Comparison of ENCODE assay signal across 8 cellular contexts in the genomic region with DNA sequence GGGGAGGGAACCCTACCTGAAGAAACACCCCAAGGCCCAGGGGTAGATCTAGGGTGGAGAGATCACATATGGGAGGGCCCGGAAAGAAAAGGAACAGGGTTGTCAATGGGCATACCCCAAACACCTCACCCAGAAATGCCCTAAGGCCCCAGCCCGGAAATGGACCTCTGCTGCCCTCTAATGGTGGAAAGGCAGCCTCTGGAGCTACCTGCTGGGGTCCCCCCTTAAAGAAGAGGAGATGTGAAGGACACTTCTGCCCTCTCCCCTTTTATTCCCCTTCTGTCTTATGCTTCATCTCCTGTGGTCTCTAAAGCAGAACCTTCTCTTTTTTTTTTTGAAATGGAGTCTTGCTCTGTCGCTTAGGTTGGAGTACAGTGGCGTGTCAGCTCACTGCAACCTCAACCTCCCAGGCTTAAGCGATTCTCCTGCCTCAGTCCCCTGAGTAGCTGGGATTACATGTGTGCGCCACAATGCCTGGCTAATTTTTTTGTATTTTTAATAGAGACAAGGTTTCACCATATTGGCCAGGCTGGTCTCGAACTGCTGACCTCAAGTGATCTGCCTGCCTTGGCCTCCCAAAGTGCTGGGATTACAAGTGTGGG. TPM values are rescaled to one million over a fixed set of nuclear protein-coding genes. Genes with fewer than 3 reads are reported as not detected.
DNase-seq lines count a peak whose midpoint lies in the region; ATAC-seq and TF ChIP-seq lines count a peak whose summit lies in the region.

No MANE protein-coding gene starts in this region.

- peak; percentile 74 to 90 (median 79) for DNase-seq in CD8-positive, alpha-beta memory T cell
- DNase-seq in HL-60 (ENCODE audit: low read depth in 1 of 2, low spot score in 1 of 2) (peak in 1 of 2 experiments; percentile 78), Peyer's patch (peak; percentile 79 to 95 (median 87)), foreskin keratinocyte (peak in 1 of 2 donors; percentile 39), ovary (peak; percentile 79 to 87 (median 86)), type B pancreatic cell (ENCODE audit: extremely low spot score, unreplicated experiment) (peak; percentile 79)
- DNase-seq in activated T-helper 2 cell treated with anti-CD3 and anti-CD28 coated beads, Interferon-gamma antibody, Interleukin-2, Interleukin-4, amounts not matched to agents 10 μg/mL and 5 μg/mL and 100 μg/mL, durations not matched to agents 14 hours and 24 hours and 36 hours (ENCODE audit: low spot score): peak; percentile 74

- H3K27ac ChIP-seq in CD8-positive, alpha-beta memory T cell (ENCODE audit: low read depth, low read length): no peak overlapping the region
- H3K27ac ChIP-seq in HL-60 (replicated peaks): no peak overlapping the region
- H3K27ac ChIP-seq in Peyer's patch: peak overlapping the region in 1 of 4 donors; percentile 100
- no peak overlapping the region for H3K27ac ChIP-seq in foreskin keratinocyte
- no peak overlapping the region for H3K27ac ChIP-seq in ovary

- no peak for TF ChIP-seq POLR2A in Peyer's patch (IDR thresholded peaks at IDR 0.05)
- no peak for TF ChIP-seq POLR2A in ovary (IDR thresholded peaks at IDR 0.05)

- WGBS in ovary, 3 donors: 62 to 65% (median 63%) methylated on average over 7 of the region's 7 CpGs

- intact Hi-C loops in activated T-helper 2 cell treated with anti-CD3 and anti-CD28 coated beads, Interferon-gamma antibody, Interleukin-2, Interleukin-4, amounts not matched to agents 10 μg/mL and 5 μg/mL and 100 μg/mL, durations not matched to agents 14 hours and 24 hours and 36 hours (cut with micrococcal nuclease): loop anchor here (2.0 to 5.0 kb wide), 3 partner anchors 48 to 169 kb away; a partner anchor contains a TSS
- intact Hi-C loops in ovary (cut with DNase I): loop anchor here in 3 of 4 donors (2.0 to 10.0 kb wide), 4 partner anchors 150 to 242 kb away; a partner anchor contains a TSS

- TF ChIP-seq CTCF in HL-60 (IDR thresholded peaks at IDR 0.05; ENCODE audit: insufficient read depth, low read length) (peak; percentile 77), Peyer's patch (IDR thresholded peaks at IDR 0.05) (peak; percentile 75 to 97 (median 87)), foreskin keratinocyte (conservative IDR thresholded peaks at IDR 0.05) (peak; percentile 94), ovary (IDR thresholded peaks at IDR 0.05) (peak; percentile 77 to 89 (median 88)), type B pancreatic cell (conservative IDR thresholded peaks at IDR 0.05) (peak; percentile 94)

- no peaks in the 10 kb centered on the region for H3K9me3 Mint-ChIP-seq in CD8-positive, alpha-beta memory T cell
- no peaks in the 10 kb centered on the region for H3K9me3 Mint-ChIP-seq in activated T-helper 2 cell treated with anti-CD3 and anti-CD28 coated beads, Interferon-gamma antibody, Interleukin-2, Interleukin-4, amounts not matched to agents 10 μg/mL and 5 μg/mL and 100 μg/mL, durations not matched to agents 14 hours and 24 hours and 36 hours
- H3K9me3 Mint-ChIP-seq in type B pancreatic cell: no peaks in the 10 kb centered on the region

- no peaks in the 10 kb centered on the region for H3K36me3 ChIP-seq in CD8-positive, alpha-beta memory T cell (ENCODE audit: insufficient read depth, low read length)
- no peaks in the 10 kb centered on the region for H3K36me3 ChIP-seq in Peyer's patch
- no peaks in the 10 kb centered on the region for H3K36me3 ChIP-seq in ovary

- H3K36me3 Mint-ChIP-seq in CD8-positive, alpha-beta memory T cell: peaks cover 0 to 1% (median 0%) of the 10 kb centered on the region in 3 donors
- H3K36me3 Mint-ChIP-seq in activated T-helper 2 cell treated with anti-CD3 and anti-CD28 coated beads, Interferon-gamma antibody, Interleukin-2, Interleukin-4, amounts not matched to agents 10 μg/mL and 5 μg/mL and 100 μg/mL, durations not matched to agents 14 hours and 24 hours and 36 hours (ENCODE audit: low read depth): no peaks in the 10 kb centered on the region
- H3K36me3 Mint-ChIP-seq in type B pancreatic cell: no peaks in the 10 kb centered on the region

- no peak overlapping the region for H3K4me3 ChIP-seq in CD8-positive, alpha-beta memory T cell (ENCODE audit: low read length)
- H3K4me3 ChIP-seq in HL-60 (replicated peaks; ENCODE audit: insufficient read depth, low read length) (no peak overlapping the region), Peyer's patch (no peak overlapping the region), ovary (no peak overlapping the region)

- CTCF ChIA-PET in CD8-positive, alpha-beta memory T cell (lab: Charles Lee): interaction anchor here (0.7 to 8.6 kb wide), 44 partner anchors 10 to 441 kb away, joined by 3 to 113 read pairs (median 6); a partner anchor contains a TSS

- peaks cover 38 to 57% (median 44%) of the 10 kb centered on the region in 3 donors for H3K4me1 Mint-ChIP-seq in CD8-positive, alpha-beta memory T cell
- peaks cover 31% of the 10 kb centered on the region for H3K4me1 Mint-ChIP-seq in activated T-helper 2 cell treated with anti-CD3 and anti-CD28 coated beads, Interferon-gamma antibody, Interleukin-2, Interleukin-4, amounts not matched to agents 10 μg/mL and 5 μg/mL and 100 μg/mL, durations not matched to agents 14 hours and 24 hours and 36 hours (ENCODE audit: low read depth)
- H3K4me1 Mint-ChIP-seq in type B pancreatic cell (ENCODE audit: unreplicated experiment): peaks cover 24% of the 10 kb centered on the region

- H3K27me3 ChIP-seq in CD8-positive, alpha-beta memory T cell (ENCODE audit: insufficient read depth, low read length, poor library complexity, severe bottlenecking): no peaks in the 10 kb centered on the region
- no peaks in the 10 kb centered on the region for H3K27me3 ChIP-seq in HL-60 (ENCODE audit: insufficient read depth, poor library complexity, severe bottlenecking)
- no peaks in the 10 kb centered on the region for H3K27me3 ChIP-seq in Peyer's patch
- no peaks in the 10 kb centered on the region for H3K27me3 ChIP-seq in foreskin keratinocyte
- no peaks in the 10 kb centered on the region for H3K27me3 ChIP-seq in ovary

- no peaks in the 10 kb centered on the region for H3K27me3 Mint-ChIP-seq in CD8-positive, alpha-beta memory T cell
- H3K27me3 Mint-ChIP-seq in activated T-helper 2 cell treated with anti-CD3 and anti-CD28 coated beads, Interferon-gamma antibody, Interleukin-2, Interleukin-4, amounts not matched to agents 10 μg/mL and 5 μg/mL and 100 μg/mL, durations not matched to agents 14 hours and 24 hours and 36 hours (ENCODE audit: low read depth): no peaks in the 10 kb centered on the region
- H3K27me3 Mint-ChIP-seq in type B pancreatic cell: no peaks in the 10 kb centered on the region

- POLR2A ChIA-PET in CD8-positive, alpha-beta memory T cell (lab: Charles Lee): interaction anchor here (0.6 to 1.5 kb wide), 8 partner anchors 98 to 444 kb away, joined by 3 to 6 read pairs (median 3); no protein-coding TSS in a partner anchor

- H3K9me3 ChIP-seq in CD8-positive, alpha-beta memory T cell (ENCODE audit: low read length): no peaks in the 10 kb centered on the region
- H3K9me3 ChIP-seq in Peyer's patch (no peaks in the 10 kb centered on the region), ovary (no peaks in the 10 kb centered on the region)

- peaks cover 51% of the 10 kb centered on the region for H3K4me1 ChIP-seq in CD8-positive, alpha-beta memory T cell (ENCODE audit: insufficient read depth, low read length)
- H3K4me1 ChIP-seq in Peyer's patch (peaks cover 11 to 31% (median 21%) of the 10 kb centered on the region in 4 donors), foreskin keratinocyte (peaks cover 10% of the 10 kb centered on the region), ovary (ENCODE audit: insufficient read depth) (peaks cover 4% of the 10 kb centered on the region)

- H3K4me3 Mint-ChIP-seq in CD8-positive, alpha-beta memory T cell: peak overlapping the region in 5 of 7 donors; percentile 27 to 63 (median 49)
- H3K4me3 Mint-ChIP-seq in activated T-helper 2 cell treated with anti-CD3 and anti-CD28 coated beads, Interferon-gamma antibody, Interleukin-2, Interleukin-4, amounts not matched to agents 10 μg/mL and 5 μg/mL and 100 μg/mL, durations not matched to agents 14 hours and 24 hours and 36 hours (ENCODE audit: low read depth): no peak overlapping the region
- no peak overlapping the region for H3K4me3 Mint-ChIP-seq in type B pancreatic cell

- peak overlapping the region in 7 of 8 donors; percentile 40 to 89 (median 73) for H3K27ac Mint-ChIP-seq in CD8-positive, alpha-beta memory T cell
- H3K27ac Mint-ChIP-seq in activated T-helper 2 cell treated with anti-CD3 and anti-CD28 coated beads, Interferon-gamma antibody, Interleukin-2, Interleukin-4, amounts not matched to agents 10 μg/mL and 5 μg/mL and 100 μg/mL, durations not matched to agents 14 hours and 24 hours and 36 hours: no peak overlapping the region
- no peak overlapping the region for H3K27ac Mint-ChIP-seq in type B pancreatic cell

- TF ChIP-seq EP300 in ovary (IDR thresholded peaks at IDR 0.05): no peak

- ATAC-seq in foreskin keratinocyte (peak; percentile 23), HG03565 (IDR thresholded peaks at IDR 0.05; ENCODE audit: unreplicated experiment) (no peak)

RNA-seq across cellular contexts. Expression of a gene that starts 0.4 kb away (rescaled TPM):
- total RNA-seq in CD8-positive, alpha-beta memory T cell: under 1 TPM; 0.37 to 0.38 TPM
- polyA plus RNA-seq in CD8-positive, alpha-beta memory T cell: 0.26 TPM
- total RNA-seq in Peyer's patch: 1 to 10 TPM in 2 of 4 donors, not detected in 2; 1.3 to 2.7 TPM
- total RNA-seq in activated T-helper 2 cell treated with anti-CD3 and anti-CD28 coated beads, Interferon-gamma antibody, Interleukin-2, Interleukin-4, amounts not matched to agents 10 μg/mL and 5 μg/mL and 100 μg/mL, durations not matched to agents 14 hours and 24 hours and 36 hours: 0.89 and 0.97 TPM in 2 replicates
- total RNA-seq in foreskin keratinocyte: 0.14 and 0.27 TPM in 2 replicates
- 0.15 and 0.23 TPM in 2 replicates for polyA plus RNA-seq in foreskin keratinocyte
- total RNA-seq in ovary: 1 to 10 TPM in 4 of 7 donors, under 1 TPM in 3; 0.34 to 1.9 (median 1.0) TPM
- 1 to 10 TPM in 1 of 2 donors, under 1 TPM in 1; 0.97 to 1.3 TPM for polyA plus RNA-seq in ovary
- total RNA-seq in type B pancreatic cell (ENCODE audit: low replicate concordance): 0.26 and 1.8 TPM in 2 replicates

RNA-seq across cellular contexts. Expression of a gene that starts 40.0 kb away (rescaled TPM):
- not detected for total RNA-seq in CD8-positive, alpha-beta memory T cell
- polyA plus RNA-seq in CD8-positive, alpha-beta memory T cell: not detected
- total RNA-seq in Peyer's patch (not detected), foreskin keratinocyte (not detected in 2 replicates), ovary (not detected), type B pancreatic cell (ENCODE audit: low replicate concordance) (not detected in 2 replicates)
- not detected in 2 replicates for total RNA-seq in activated T-helper 2 cell treated with anti-CD3 and anti-CD28 coated beads, Interferon-gamma antibody, Interleukin-2, Interleukin-4, amounts not matched to agents 10 μg/mL and 5 μg/mL and 100 μg/mL, durations not matched to agents 14 hours and 24 hours and 36 hours
- polyA plus RNA-seq in foreskin keratinocyte (not detected in 2 replicates), ovary (not detected)

RNA-seq across cellular contexts. Expression of a gene that starts 44.4 kb away (rescaled TPM):
- total RNA-seq in CD8-positive, alpha-beta memory T cell: not detected
- polyA plus RNA-seq in CD8-positive, alpha-beta memory T cell: not detected
- total RNA-seq in Peyer's patch (not detected), foreskin keratinocyte (not detected in 2 replicates), ovary (not detected), type B pancreatic cell (ENCODE audit: low replicate concordance) (not detected in 2 replicates)
- not detected in 2 replicates for total RNA-seq in activated T-helper 2 cell treated with anti-CD3 and anti-CD28 coated beads, Interferon-gamma antibody, Interleukin-2, Interleukin-4, amounts not matched to agents 10 μg/mL and 5 μg/mL and 100 μg/mL, durations not matched to agents 14 hours and 24 hours and 36 hours
- polyA plus RNA-seq in foreskin keratinocyte (not detected in 2 replicates), ovary (not detected)

RNA-seq across cellular contexts. Expression of a gene that starts 47.7 kb away (rescaled TPM):
- total RNA-seq in CD8-positive, alpha-beta memory T cell: 10 to 100 TPM; 55.7 to 58.8 TPM
- polyA plus RNA-seq in CD8-positive, alpha-beta memory T cell: 192 TPM
- total RNA-seq in Peyer's patch (100 to 1,000 TPM; 247 to 296 (median 275) TPM), foreskin keratinocyte (42.2 and 59.4 TPM in 2 replicates), ovary (100 to 1,000 TPM in 5 of 7 donors, 10 to 100 TPM in 2; 36.2 to 231 (median 142) TPM), type B pancreatic cell (ENCODE audit: low replicate concordance) (2.0 and 12.5 TPM in 2 replicates)
- 88.1 and 90.9 TPM in 2 replicates for total RNA-seq in activated T-helper 2 cell treated with anti-CD3 and anti-CD28 coated beads, Interferon-gamma antibody, Interleukin-2, Interleukin-4, amounts not matched to agents 10 μg/mL and 5 μg/mL and 100 μg/mL, durations not matched to agents 14 hours and 24 hours and 36 hours
- polyA plus RNA-seq in foreskin keratinocyte (28.1 and 41.8 TPM in 2 replicates), ovary (100 to 1,000 TPM in 1 of 2 donors, 10 to 100 TPM in 1; 69.2 to 166 TPM)

Comparison
In these comparisons a context has a peak if more than half of its experiments do, and no peak if none do; other contexts are left out.
1. H3K27ac Mint-ChIP-seq: peak in CD8-positive, alpha-beta memory T cell (7 of 8); none in activated T-helper 2 cell treated with anti-CD3 and anti-CD28 coated beads, Interferon-gamma antibody, Interleukin-2, Interleukin-4, amounts not matched to agents 10 μg/mL and 5 μg/mL and 100 μg/mL, durations not matched to agents 14 hours and 24 hours and 36 hours (single experiment) and type B pancreatic cell (single experiment).
2. H3K4me3 Mint-ChIP-seq: peak in CD8-positive, alpha-beta memory T cell (5 of 7); none in activated T-helper 2 cell treated with anti-CD3 and anti-CD28 coated beads, Interferon-gamma antibody, Interleukin-2, Interleukin-4, amounts not matched to agents 10 μg/mL and 5 μg/mL and 100 μg/mL, durations not matched to agents 14 hours and 24 hours and 36 hours (single experiment) and type B pancreatic cell (single experiment).
3. Peak in every context shown above with its lines, with median percentiles within 50 percentile points of each other: CTCF ChIP-seq.